ENCODE assay signal across 7 cellular contexts in the genomic region with DNA sequence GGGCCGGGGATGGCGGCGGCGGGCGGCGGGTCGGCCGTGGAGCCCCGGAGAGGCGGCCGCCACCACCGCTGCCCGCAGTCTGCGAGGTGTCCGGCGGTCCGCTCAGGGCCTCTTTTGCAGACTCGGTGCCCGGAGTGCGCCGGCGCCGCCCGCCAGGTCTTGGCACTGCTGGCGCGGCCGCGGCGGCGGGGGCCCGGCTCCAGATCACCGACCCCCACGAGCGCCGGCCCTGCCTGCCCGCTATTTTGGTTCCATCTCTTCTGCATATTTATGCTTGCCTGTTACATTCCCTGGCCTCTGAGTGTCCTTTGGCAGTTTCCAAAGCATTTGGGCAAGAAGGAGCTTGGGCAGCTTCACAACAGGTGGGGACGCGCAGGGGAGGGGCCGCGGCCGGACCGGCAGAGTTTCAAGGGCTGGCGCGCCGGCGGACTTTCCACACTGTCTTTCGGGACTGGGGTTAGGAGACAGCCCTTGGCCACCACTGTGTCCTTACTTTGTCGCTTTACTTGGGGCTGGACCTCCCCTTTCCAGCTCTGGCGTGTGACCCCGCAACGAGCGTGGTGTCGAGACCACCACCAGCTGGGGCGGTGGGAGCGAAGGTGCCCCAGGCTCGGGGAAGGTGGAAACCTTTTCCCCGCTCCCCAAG. TPM values are rescaled to one million over a fixed set of nuclear protein-coding genes. Genes with fewer than 3 reads are reported as not detected.
A peak's percentile ranks its signal among the peaks of the same experiment; 100 is the strongest.
DNase-seq lines count a peak whose midpoint lies in the region; ATAC-seq, FAIRE-seq and TF ChIP-seq lines count a peak whose summit lies in the region.

No MANE protein-coding gene starts in this region.

- peak; percentile 49 for ATAC-seq in HG02642 (IDR thresholded peaks at IDR 0.05; ENCODE audit: poor library complexity, unreplicated experiment)

- 0 to 1% (median 0%) methylated on average over 33 to 57 of the region's 57 CpGs for WGBS in stomach, 5 donors

- TF ChIP-seq CTCF in epithelial cell of proximal tubule (conservative IDR thresholded peaks at IDR 0.05; ENCODE audit: low read depth, low read length) (no peak), stomach (IDR thresholded peaks at IDR 0.05) (no peak)

- TF ChIP-seq EP300 in stomach (IDR thresholded peaks at IDR 0.05): no peak

- intact Hi-C loops in stomach (cut with DNase I; ENCODE audit: low total_unique reads): no loop called here

- peak overlapping the region; percentile 93 to 99 (median 98) for H3K27ac ChIP-seq in stomach

- H3K36me3 ChIP-seq in mucosa of stomach (ENCODE audit: control insufficient read depth, insufficient read depth, low read length) (no peaks in the 10 kb centered on the region), stomach (no peaks in the 10 kb centered on the region)

- DNase-seq in GM18507 (ENCODE audit: extremely low spot score, insufficient read length, low read depth) (no peak), NCI-H146 treated with DMSO at 0.1 percent for 48 hours (lab: John Stamatoyannopoulos, UW; ENCODE audit: unreplicated experiment) (peak; percentile 31), activated T-cell treated with anti-CD3 and anti-CD28 coated beads for 4 hours (peak; percentile 14), epithelial cell of proximal tubule (ENCODE audit: low read depth) (no peak), stomach (peak; percentile 56)

- FAIRE-seq in GM18507 (lab: Jason Lieb, UNC): peak; percentile 44

- H3K27me3 ChIP-seq in mucosa of stomach (ENCODE audit: control insufficient read depth, insufficient read depth, low read length): no peaks in the 10 kb centered on the region
- H3K27me3 ChIP-seq in stomach: no peaks in the 10 kb centered on the region

- H3K9me3 ChIP-seq in mucosa of stomach (ENCODE audit: control insufficient read depth, low read length) (no peaks in the 10 kb centered on the region), stomach (no peaks in the 10 kb centered on the region)

- H3K9ac ChIP-seq in mucosa of stomach (ENCODE audit: low read length): peak overlapping the region; percentile 91

- H3K4me1 ChIP-seq in mucosa of stomach (ENCODE audit: control insufficient read depth, insufficient read depth, low read length) (peaks cover 19% of the 10 kb centered on the region), stomach (peaks cover 28 to 66% (median 50%) of the 10 kb centered on the region in 4 donors)

- peak overlapping the region; percentile 89 for H3K4me3 ChIP-seq in epithelial cell of proximal tubule (ENCODE audit: low read depth, low read length)
- H3K4me3 ChIP-seq in mucosa of stomach (ENCODE audit: low read length): peak overlapping the region; percentile 72
- peak overlapping the region; percentile 71 to 94 (median 84) for H3K4me3 ChIP-seq in stomach

- no peak for TF ChIP-seq POLR2A in stomach (IDR thresholded peaks at IDR 0.05)

RNA-seq across cellular contexts. Expression of a gene that starts 0.7 kb away (rescaled TPM):
- total RNA-seq in epithelial cell of proximal tubule (7.0 and 12.7 TPM in 2 replicates), stomach (10 to 100 TPM; 12.8 to 97.8 (median 33.0) TPM)
- polyA plus RNA-seq in stomach: 10 to 100 TPM in 1 of 3 donors, 1 to 10 TPM in 2; 5.9 to 10.8 (median 7.6) TPM

Comparison
In these comparisons a context has a peak if more than half of its experiments do, and no peak if none do; other contexts are left out.
1. DNase-seq: peak in NCI-H146 treated with DMSO at 0.1 percent for 48 hours (single experiment), activated T-cell treated with anti-CD3 and anti-CD28 coated beads for 4 hours (single experiment) and stomach (single experiment); none in GM18507 (single experiment) and epithelial cell of proximal tubule (single experiment).
2. Peak in every context shown above with its lines, with median percentiles within 50 percentile points of each other: H3K4me3 ChIP-seq.